6 cellular contexts compared by ENCODE assay signal in genomic region chr21:15592957-15593356, GRCh38.
"Had no signal": no experiment of that assay in that cellular context is flagged by ENCODE, and none has a peak within 500 bp of the region (broad histone marks: within the 10 kb centered on the region; RNA-seq: fewer than 3 reads in every experiment).

No MANE protein-coding gene starts in this region.

- H3K4me3 ChIP-seq: GM23248, HAP-1 had no signal

- ATAC-seq: HCT116, HepG2 had no signal

- H3K27ac ChIP-seq: GM23248, HL-60 had no signal

- DNase-seq: GOT3 had no signal

- H3K9me3 ChIP-seq: HAP-1 had no signal

- H2AFZ ChIP-seq: GM23248 had no signal

- H3K9ac ChIP-seq: GM23248 had no signal

- H3K36me3 ChIP-seq: HAP-1 had no signal

- H3K4me1 ChIP-seq: HAP-1 had no signal
